Comparison of ENCODE assay signal across 8 cellular contexts in genomic region chr9:91423785-91424402, GRCh38. TPM values are rescaled to one million over a fixed set of nuclear protein-coding genes. Genes with fewer than 3 reads are reported as not detected.
A peak's percentile ranks its signal among the peaks of the same experiment; 100 is the strongest.
DNase-seq lines count a peak whose midpoint lies in the region; ATAC-seq and TF ChIP-seq lines count a peak whose summit lies in the region.

Gene NFIL3, minus strand, starts transcription at chr9:91423832. Its CDS starts 13,098 bp downstream, at chr9:91410734.

- H3K36me3 Mint-ChIP-seq in activated CD8-positive, alpha-beta T cell treated with anti-CD3 and anti-CD28 coated beads for 36 hours (ENCODE audit: low read depth) = peaks cover 32% of the 10 kb centered on the region

- 0% methylated on average over 92 of the region's 92 CpGs for WGBS in ectodermal cell, 2 experiments

- H3K9me3 Mint-ChIP-seq in activated CD8-positive, alpha-beta T cell treated with anti-CD3 and anti-CD28 coated beads for 36 hours = no peaks in the 10 kb centered on the region

- H3K4me1 ChIP-seq in ectodermal cell (ENCODE audit: control insufficient read depth, insufficient read depth, low read length) (peaks cover 16% of the 10 kb centered on the region), lower lobe of right lung (peaks cover 56% of the 10 kb centered on the region)

- peaks cover 7% of the 10 kb centered on the region for H3K27me3 Mint-ChIP-seq in activated CD8-positive, alpha-beta T cell treated with anti-CD3 and anti-CD28 coated beads for 36 hours

- peak within 1 kb of the TSS; percentile 79 for H3K4me3 ChIP-seq in AG09309 (ENCODE audit: control insufficient read depth, low read depth, low read length)
- peak within 1 kb of the TSS; percentile 68 for H3K4me3 ChIP-seq in ectodermal cell (ENCODE audit: insufficient read depth, low read depth, low read length)
- peak within 1 kb of the TSS; percentile 73 for H3K4me3 ChIP-seq in lower lobe of right lung

- intact Hi-C loops in activated CD8-positive, alpha-beta T cell treated with anti-CD3 and anti-CD28 coated beads for 36 hours (cut with micrococcal nuclease) = loop anchor here (5.0 kb wide), 1 partner anchor 217 kb away; no protein-coding TSS in a partner anchor
- intact Hi-C loops in lower lobe of right lung (cut with DNase I) = loop anchor here (10.0 kb wide), 1 partner anchor 229 kb away; no protein-coding TSS in a partner anchor

- H3K9me3 ChIP-seq in ectodermal cell (ENCODE audit: control insufficient read depth, low read length) (no peaks in the 10 kb centered on the region), lower lobe of right lung (no peaks in the 10 kb centered on the region)

- CTCF ChIA-PET in activated CD8-positive, alpha-beta T cell treated with anti-CD3 and anti-CD28 coated beads for 36 hours (lab: Charles Lee) = interaction anchor here (0.6 to 6.7 kb wide), 7 partner anchors 9 to 509 kb away, joined by 3 to 60 read pairs (median 4); partner anchors contain the start of gene AUH

- DNase-seq in AG09309 (ENCODE audit: low read depth) (no peak), NCI-H748 (lab: John Stamatoyannopoulos, UW; ENCODE audit: unreplicated experiment) (peak; percentile 86), lower lobe of right lung (peak; percentile 91)
- peak; percentile 75 for DNase-seq in activated CD8-positive, alpha-beta T cell treated with anti-CD3 and anti-CD28 coated beads for 36 hours
- DNase-seq in stimulated activated CD4-positive, alpha-beta T cell treated with anti-CD3 and anti-CD28 coated beads, TNF-alpha, amount 100 ng/mL, for 1 hour (ENCODE audit: low read depth in 3 of 3, low spot score in 1 of 3) = peak; percentile 23 to 58 (median 33)

- peaks cover 60% of the 10 kb centered on the region for H3K4me1 Mint-ChIP-seq in activated CD8-positive, alpha-beta T cell treated with anti-CD3 and anti-CD28 coated beads for 36 hours (ENCODE audit: low read depth)

- H3K4me3 Mint-ChIP-seq in activated CD8-positive, alpha-beta T cell treated with anti-CD3 and anti-CD28 coated beads for 36 hours = peak within 1 kb of the TSS; percentile 99

- H3K27me3 ChIP-seq in ectodermal cell (ENCODE audit: control insufficient read depth, insufficient read depth, low read length, poor library complexity, severe bottlenecking) (peaks cover 51% of the 10 kb centered on the region), lower lobe of right lung (ENCODE audit: low read depth) (no peaks in the 10 kb centered on the region)

- H3K36me3 ChIP-seq in ectodermal cell (ENCODE audit: control insufficient read depth, insufficient read depth, low read length) (no peaks in the 10 kb centered on the region), lower lobe of right lung (no peaks in the 10 kb centered on the region)

- peak within 1 kb of the TSS; percentile 90 for H3K27ac Mint-ChIP-seq in activated CD8-positive, alpha-beta T cell treated with anti-CD3 and anti-CD28 coated beads for 36 hours

- TF ChIP-seq CTCF in AG09309 (IDR thresholded peaks at IDR 0.05; ENCODE audit: control insufficient read depth, insufficient read depth, low read depth, low read length, missing control alignments) (no peak), lower lobe of right lung (IDR thresholded peaks at IDR 0.05) (no peak)
- TF ChIP-seq CTCF in activated CD8-positive, alpha-beta T cell treated with anti-CD3 and anti-CD28 coated beads for 36 hours (IDR thresholded peaks at IDR 0.05) = no peak

- H3K27ac ChIP-seq in ectodermal cell (ENCODE audit: insufficient read depth, low read depth, low read length, poor library complexity, severe bottlenecking) (no peak within 1 kb of the TSS), lower lobe of right lung (peak within 1 kb of the TSS; percentile 97)

- POLR2A ChIA-PET in activated CD8-positive, alpha-beta T cell treated with anti-CD3 and anti-CD28 coated beads for 36 hours (lab: Charles Lee) = interaction anchor here (1.0 to 4.8 kb wide), 14 partner anchors 65 to 324 kb away, joined by 3 to 32 read pairs (median 5); no protein-coding TSS in a partner anchor

- ATAC-seq in GM19025 (IDR thresholded peaks at IDR 0.05; ENCODE audit: low read depth, unreplicated experiment) (peak; percentile 92), HG03342 (IDR thresholded peaks at IDR 0.05; ENCODE audit: unreplicated experiment) (peak; percentile 80), lower lobe of right lung (peak; percentile 89 to 95)
- peak; percentile 72 for ATAC-seq in activated CD8-positive, alpha-beta T cell treated with anti-CD3 and anti-CD28 coated beads for 36 hours

RNA-seq across cellular contexts. Expression of gene NFIL3, which starts in this region (rescaled TPM):
- 10 to 100 TPM; 76.2 to 78.3 TPM for total RNA-seq in activated CD8-positive, alpha-beta T cell treated with anti-CD3 and anti-CD28 coated beads for 36 hours
- 24.4 TPM for polyA plus RNA-seq in ectodermal cell (2013, experiment 1 of 4)
- 22.0 TPM for polyA plus RNA-seq in ectodermal cell (2013, experiment 2 of 4)
- 22.7 TPM for polyA plus RNA-seq in ectodermal cell (2013, experiment 3 of 4)
- polyA plus RNA-seq in ectodermal cell (2013, experiment 4 of 4) = 24.6 TPM
- total RNA-seq in lower lobe of right lung = 25.7 TPM
